27 cellular contexts compared by ENCODE assay signal in the genomic region with DNA sequence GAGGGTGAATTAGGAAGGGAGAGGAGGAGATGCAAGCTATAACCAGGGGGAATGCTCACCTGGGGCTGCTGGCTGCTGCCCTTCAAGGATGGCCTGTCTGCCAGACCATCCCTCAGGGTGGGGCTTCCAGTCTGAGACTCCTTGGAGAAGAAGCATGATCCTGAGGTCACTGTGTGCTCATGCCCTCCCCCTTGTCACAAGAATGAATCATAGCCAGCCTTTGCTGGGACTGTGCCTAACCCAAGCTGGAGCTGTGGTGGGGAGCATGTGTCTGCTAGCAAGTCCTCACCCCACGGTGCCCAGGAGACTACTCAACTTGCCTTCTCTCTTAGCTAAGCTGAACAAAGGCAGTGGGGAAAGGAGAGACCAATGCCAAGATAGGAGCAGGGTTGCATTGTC.
DNase-seq lines count a peak whose midpoint lies in the region; ATAC-seq and TF ChIP-seq lines count a peak whose summit lies in the region.
"Had no signal": no experiment of that assay in that cellular context is flagged by ENCODE, and none has a peak within 500 bp of the region (broad histone marks: within the 10 kb centered on the region; RNA-seq: fewer than 3 reads in every experiment).

No MANE protein-coding gene starts in this region.

- H3K27ac ChIP-seq in foreskin keratinocyte (no peak overlapping the region), aorta (ENCODE audit: low read depth in 1 of 2, low read length in 2 of 2) (no peak overlapping the region)
- H3K27ac ChIP-seq: body of pancreas, dorsolateral prefrontal cortex, lower lobe of right lung, parathyroid adenoma, spleen had no signal

- DNase-seq in EL, result peak; percentile 25
- peak; percentile 31 for DNase-seq in RPMI7951 (ENCODE audit: low read depth)
- DNase-seq in foreskin keratinocyte, result no peak
- DNase-seq in aorta, result no peak
- DNase-seq in AML-193 (lab: John Stamatoyannopoulos, UW), result no peak
- no peak for DNase-seq in NOMO-1 (lab: John Stamatoyannopoulos, UW; ENCODE audit: unreplicated experiment in 2 of 2)
- DNase-seq in medulla oblongata (ENCODE audit: extremely low spot score), result no peak
- DNase-seq: activated gamma-delta T cell treated with Interleukin-2 at 50 U/mL for 16 hours; activated T-cell treated with anti-CD3 and anti-CD28 coated beads, Interleukin-2, amount 50 U/mL, for 24 hours; body of pancreas; CD4-positive, CD25-positive, alpha-beta regulatory T cell; cerebellar nuclear complex; dorsolateral prefrontal cortex; Kasumi-1; kidney; lower lobe of right lung; MV-4-11; NCI-H2171; NCI-H524 treated with DMSO at 0.1 percent for 48 hours; nephron progenitor cell; PC-3; right cardiac atrium; Right ventricle myocardium superior; spleen; stimulated activated CD4-positive, alpha-beta T cell treated with anti-CD3 and anti-CD28 coated beads, Interleukin-2, amount 100 ng/mL, for 48 hours had no signal

- no peak for TF ChIP-seq CTCF in foreskin keratinocyte (conservative IDR thresholded peaks at IDR 0.05)

- intact Hi-C loops in aorta (cut with DNase I), result no loop called here

- H3K4me1 ChIP-seq in foreskin keratinocyte (no peaks in the 10 kb centered on the region), aorta (ENCODE audit: control insufficient read depth in 1 of 2, insufficient read depth in 2 of 2, low read length in 2 of 2) (no peaks in the 10 kb centered on the region)
- H3K4me1 ChIP-seq: body of pancreas, lower lobe of right lung, parathyroid adenoma, spleen had no signal

- peak; percentile 24 for ATAC-seq in foreskin keratinocyte
- peak; percentile 6 for ATAC-seq in aorta (ENCODE audit: low FRiP score)
- ATAC-seq: body of pancreas, HepG2, lower lobe of right lung, PC-3, right cardiac atrium had no signal

- H3K27me3 ChIP-seq in foreskin keratinocyte, result no peaks in the 10 kb centered on the region
- no peaks in the 10 kb centered on the region for H3K27me3 ChIP-seq in aorta (ENCODE audit: control insufficient read depth in 1 of 2, insufficient read depth in 2 of 2, low read length in 1 of 2)
- H3K27me3 ChIP-seq: body of pancreas, dorsolateral prefrontal cortex had no signal

- no peaks in the 10 kb centered on the region for H3K9me3 ChIP-seq in aorta (ENCODE audit: control insufficient read depth, low read length)
- H3K9me3 ChIP-seq: body of pancreas, lower lobe of right lung, spleen had no signal

- H3K36me3 ChIP-seq in aorta (ENCODE audit: control insufficient read depth in 1 of 2, insufficient read depth in 2 of 2, low read length in 1 of 2), result no peaks in the 10 kb centered on the region
- H3K36me3 ChIP-seq: lower lobe of right lung, spleen had no signal

- no peak overlapping the region for H3K4me3 ChIP-seq in aorta (ENCODE audit: low read length in 2 of 2)
- H3K4me3 ChIP-seq: body of pancreas, dorsolateral prefrontal cortex, lower lobe of right lung, spleen had no signal

- WGBS in aorta, 2 donors, result 15 to 30% methylated on average over 1 of the region's 1 CpG

Comparison
In these comparisons a context has a peak if more than half of its experiments do, and no peak if none do; other contexts are left out.
1. DNase-seq: peak in EL (single experiment) and RPMI7951 (single experiment); none in foreskin keratinocyte (0 of 2), aorta (0 of 2), AML-193 (0 of 2), NOMO-1 (0 of 2) and medulla oblongata (single experiment).